20 cellular contexts compared by ENCODE assay signal in genomic region chr20:18174906-18175683, GRCh38.
"Had no signal": no experiment of that assay in that cellular context is flagged by ENCODE, and none has a peak within 500 bp of the region (broad histone marks: within the 10 kb centered on the region; RNA-seq: fewer than 3 reads in every experiment).

No MANE protein-coding gene starts in this region.

- H3K27me3 Mint-ChIP-seq: memory B cell; natural killer cell treated with Interleukin-12 subunit alpha and Interleukin-12 subunit beta and Interleukin-15 and Interleukin-18, amount 100 ng/mL, for 72 hours; progenitor cell of endocrine pancreas had no signal

- H3K4me3 ChIP-seq: left ventricle myocardium inferior, lower lobe of right lung, pancreas, smooth muscle cell, suprapubic skin, thyroid gland, upper lobe of left lung, uterus had no signal

- H3K4me3 Mint-ChIP-seq: immature natural killer cell; memory B cell; natural killer cell treated with Interleukin-12 subunit alpha and Interleukin-12 subunit beta and Interleukin-15 and Interleukin-18, amount 100 ng/mL, for 72 hours had no signal

- H3K4me1 ChIP-seq: foreskin keratinocyte, left ventricle myocardium inferior, lower lobe of right lung, pancreas, suprapubic skin, thyroid gland, upper lobe of left lung, uterus had no signal

- H3K9me3 ChIP-seq: pancreas, thyroid gland, upper lobe of left lung, uterus had no signal

- DNase-seq: effector memory CD4-positive, alpha-beta T cell; foreskin keratinocyte; immature natural killer cell; left ventricle myocardium inferior; lower lobe of right lung; midbrain; occipital lobe; pancreas; right cardiac atrium; stimulated activated CD4-positive, alpha-beta T cell treated with anti-CD3 and anti-CD28 coated beads, Interleukin-2, amount 100 ng/mL, for 48 hours; stimulated activated naive CD8-positive, alpha-beta T cell treated with anti-CD3 and anti-CD28 coated beads, Interleukin-15, Interleukin-2, amounts not matched to agents 100 U/mL and 50 U/mL, for 24 hours; thyroid gland; upper lobe of left lung; uterus had no signal

- H3K27ac ChIP-seq: foreskin keratinocyte, left ventricle myocardium inferior, lower lobe of right lung, pancreas, suprapubic skin, thyroid gland, upper lobe of left lung, uterus had no signal

- FAIRE-seq: keratinocyte, pancreas had no signal

- H3K36me3 ChIP-seq: pancreas, thyroid gland, uterus had no signal

- ATAC-seq: foreskin keratinocyte; lower lobe of right lung; natural killer cell treated with Interleukin-12 subunit alpha and Interleukin-12 subunit beta and Interleukin-15 and Interleukin-18, amount 100 ng/mL, for 72 hours; pancreas; right cardiac atrium; stimulated activated naive CD8-positive, alpha-beta T cell treated with anti-CD3 and anti-CD28 coated beads, Interleukin-15, Interleukin-2, amounts not matched to agents 100 U/mL and 50 U/mL, for 24 hours had no signal

- H3K27ac Mint-ChIP-seq: memory B cell; natural killer cell treated with Interleukin-12 subunit alpha and Interleukin-12 subunit beta and Interleukin-15 and Interleukin-18, amount 100 ng/mL, for 72 hours; progenitor cell of endocrine pancreas had no signal

- H3K27me3 ChIP-seq: foreskin keratinocyte, pancreas, suprapubic skin, thyroid gland, upper lobe of left lung, uterus had no signal

- H3K9me3 Mint-ChIP-seq: natural killer cell treated with Interleukin-12 subunit alpha and Interleukin-12 subunit beta and Interleukin-15 and Interleukin-18, amount 100 ng/mL, for 72 hours had no signal

- H3K4me2 ChIP-seq: smooth muscle cell had no signal
